In genomic region chr9:127801955-127802575, GRCh38 we compare ENCODE assay signal across 1 cellular context.
TF ChIP-seq lines count a peak whose summit lies in the region.

No MANE protein-coding gene starts in this region.

TF ChIP-seq in endothelial cell of umbilical vein, 7 proteins besides CTCF, POLR2A, EP300 and RAD21 (continued from another document):
- no peak for TF ChIP-seq MAX (IDR thresholded peaks at IDR 0.05; ENCODE audit: insufficient read depth, insufficient read length)
- no peak for TF ChIP-seq GATA2 (IDR thresholded peaks at IDR 0.05; ENCODE audit: insufficient read depth, insufficient read length, low read depth, low read length)
- TF ChIP-seq FOS (IDR thresholded peaks at IDR 0.05; ENCODE audit: borderline replicate concordance, insufficient read depth, low read length) = no peak
